Comparison of ENCODE assay signal across 8 cellular contexts in the genomic region with DNA sequence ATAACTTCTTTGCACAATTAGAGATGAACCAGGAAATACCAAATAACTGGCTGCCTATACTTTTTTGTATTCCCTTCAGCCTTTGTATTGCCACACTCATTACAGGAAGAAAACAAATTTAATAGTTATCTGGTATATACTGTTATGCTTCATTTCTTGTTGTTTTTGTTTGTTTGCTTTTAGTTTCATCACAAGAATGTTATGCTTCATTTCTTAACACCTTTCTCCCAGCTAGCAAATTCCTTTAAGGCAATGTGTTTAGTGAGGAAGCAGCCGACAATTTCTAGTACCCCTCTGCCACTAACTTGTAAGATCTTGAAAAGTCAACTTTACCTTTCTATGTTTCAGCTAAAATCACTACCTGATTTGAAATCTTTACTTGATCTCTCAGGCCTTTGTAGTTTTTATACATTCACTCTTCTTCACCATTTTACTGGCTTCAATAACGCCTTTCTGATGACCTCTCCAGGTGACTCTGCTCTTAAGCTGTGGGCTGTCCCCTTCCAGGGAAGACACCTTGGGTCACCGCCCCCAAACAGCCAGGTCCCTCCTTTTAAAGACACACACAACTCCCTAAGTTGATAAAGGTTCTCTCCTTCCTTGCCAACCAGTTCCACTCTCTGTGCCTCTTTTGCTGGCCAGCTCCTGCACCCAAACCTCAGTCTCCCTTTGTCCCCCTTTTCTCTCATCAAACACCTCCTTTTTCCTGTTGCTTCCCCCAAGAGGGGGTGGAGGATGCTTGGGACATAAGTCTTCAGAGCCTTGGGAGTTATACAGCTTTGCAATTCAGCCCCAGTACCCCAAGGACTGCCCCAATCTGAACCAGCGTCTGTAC. TPM values are rescaled to one million over a fixed set of nuclear protein-coding genes. Genes with fewer than 3 reads are reported as not detected.
DNase-seq lines count a peak whose midpoint lies in the region; ATAC-seq and TF ChIP-seq lines count a peak whose summit lies in the region.

No MANE protein-coding gene starts in this region.

- no peaks in the 10 kb centered on the region for H3K9me3 Mint-ChIP-seq in nephron

- peaks cover 19% of the 10 kb centered on the region for H3F3A ChIP-seq in PC-9 (ENCODE audit: insufficient read depth, low read depth)

- H3K4me1 Mint-ChIP-seq in nephron = peaks cover 29% of the 10 kb centered on the region

- H3K9me3 ChIP-seq in PC-9 (ENCODE audit: insufficient read depth, low read depth) (no peaks in the 10 kb centered on the region), stomach smooth muscle (ENCODE audit: control insufficient read depth in 2 of 2, low read length in 2 of 2) (no peaks in the 10 kb centered on the region)

- DNase-seq in AG20443 (ENCODE audit: low spot score) (peak; percentile 68), HuH-7.5 (ENCODE audit: low spot score) (peak; percentile 86), PC-9 (peak; percentile 83 to 84), fibroblast of pulmonary artery (ENCODE audit: low read depth) (peak; percentile 56)
- DNase-seq in activated T-cell treated with anti-CD3 and anti-CD28 coated beads, Interleukin-2, amount 50 U/mL, for 48 hours = peak; percentile 86

- H3K9me2 ChIP-seq in PC-9 (ENCODE audit: insufficient read depth) = no peaks in the 10 kb centered on the region

- BruUV-seq in PC-9 (replicated peaks; lab: Mats Ljungman, UMichigan) = TSS peak; percentile 68

- H3K4me3 Mint-ChIP-seq in nephron = peak overlapping the region; percentile 98 to 100 (median 99)

- peaks cover 12% of the 10 kb centered on the region for H3K36me3 Mint-ChIP-seq in nephron (ENCODE audit: low read depth)

- H3K27me3 ChIP-seq in PC-9 (ENCODE audit: insufficient read depth, low read depth) (no peaks in the 10 kb centered on the region), stomach smooth muscle (ENCODE audit: control insufficient read depth in 1 of 2, insufficient read depth in 2 of 2, low read length in 2 of 2) (no peaks in the 10 kb centered on the region)

- peak overlapping the region; percentile 96 to 98 (median 98) for H3K27ac Mint-ChIP-seq in nephron

- H3K27ac ChIP-seq in PC-9 (peak overlapping the region; percentile 54), stomach smooth muscle (ENCODE audit: low read length) (peak overlapping the region; percentile 53)

- H3K36me3 ChIP-seq in PC-9 (ENCODE audit: low read depth) (no peaks in the 10 kb centered on the region), stomach smooth muscle (ENCODE audit: control insufficient read depth in 2 of 2, insufficient read depth in 2 of 2, low read length in 2 of 2) (no peaks in the 10 kb centered on the region)

- TF ChIP-seq CTCF in PC-9 (conservative IDR thresholded peaks at IDR 0.05) (no peak), fibroblast of pulmonary artery (IDR thresholded peaks at IDR 0.05; ENCODE audit: low read length, missing control alignments) (no peak), nephron (IDR thresholded peaks at IDR 0.05; ENCODE audit: unreplicated experiment in 3 of 3) (no peak)

- H3K4me1 ChIP-seq in PC-9 (replicated peaks; ENCODE audit: insufficient read depth) = peaks cover 24% of the 10 kb centered on the region
- H3K4me1 ChIP-seq in stomach smooth muscle (ENCODE audit: control insufficient read depth, insufficient read depth, low read length) = peaks cover 20% of the 10 kb centered on the region

- H3K4me3 ChIP-seq in PC-9 (peak overlapping the region; percentile 98), fibroblast of pulmonary artery (replicated peaks; ENCODE audit: low read depth, low read length) (peak overlapping the region; percentile 96), stomach smooth muscle (ENCODE audit: low read length in 2 of 2) (peak overlapping the region; percentile 80 to 98)

- peaks cover 48% of the 10 kb centered on the region for H4K20me1 ChIP-seq in PC-9 (ENCODE audit: insufficient read depth)

- POLR2A ChIA-PET in PC-9 (lab: Charles Lee; ENCODE audit: unreplicated experiment) = interaction anchor here (0.6 to 0.8 kb wide), 6 partner anchors 74 to 1077 kb away, joined by 3 to 7 read pairs (median 4); no protein-coding TSS in a partner anchor

- intact Hi-C loops in PC-9 (cut with micrococcal nuclease; ENCODE audit: unreplicated experiment) = no loop called here

- H3K4me2 ChIP-seq in PC-9 = peak overlapping the region; percentile 78

- ATAC-seq in GM19351 (IDR thresholded peaks at IDR 0.05; ENCODE audit: unreplicated experiment) = peak; percentile 64

- peak overlapping the region; percentile 78; the same call in 1 of the 2 replicates for H2AFZ ChIP-seq in PC-9

- no peaks in the 10 kb centered on the region for H3K27me3 Mint-ChIP-seq in nephron (ENCODE audit: low read depth)

- H3K79me2 ChIP-seq in PC-9 (ENCODE audit: low read depth) = peaks cover 57% of the 10 kb centered on the region

- peak overlapping the region; percentile 71 to 94 for H3K9ac ChIP-seq in stomach smooth muscle (ENCODE audit: low read length in 2 of 2)

- CTCF ChIA-PET in PC-9 (lab: Charles Lee) = interaction anchor here (0.7 kb wide), 3 partner anchors 52 to 626 kb away, joined by 3 to 8 read pairs (median 4); no protein-coding TSS in a partner anchor

RNA-seq across cellular contexts. Expression of gene NCOA6, which starts 1.2 kb away (rescaled TPM):
- total RNA-seq in PC-9 (2021) = 26.7 and 35.1 TPM in 2 replicates

RNA-seq across cellular contexts. Expression of gene GGT7, which starts 48.4 kb away (rescaled TPM):
- total RNA-seq in PC-9 (2021) = 6.5 and 9.4 TPM in 2 replicates

RNA-seq across cellular contexts. Expression of gene ACSS2, which starts 52.2 kb away (rescaled TPM):
- 81.1 and 108 TPM in 2 replicates for total RNA-seq in PC-9 (2021)

Comparison
In these comparisons a context has a peak if more than half of its experiments do, and no peak if none do; other contexts are left out.
1. Peak in every context shown above with its lines: DNase-seq, ATAC-seq, H3K4me3 ChIP-seq and H3K27ac ChIP-seq.